In the genomic region with DNA sequence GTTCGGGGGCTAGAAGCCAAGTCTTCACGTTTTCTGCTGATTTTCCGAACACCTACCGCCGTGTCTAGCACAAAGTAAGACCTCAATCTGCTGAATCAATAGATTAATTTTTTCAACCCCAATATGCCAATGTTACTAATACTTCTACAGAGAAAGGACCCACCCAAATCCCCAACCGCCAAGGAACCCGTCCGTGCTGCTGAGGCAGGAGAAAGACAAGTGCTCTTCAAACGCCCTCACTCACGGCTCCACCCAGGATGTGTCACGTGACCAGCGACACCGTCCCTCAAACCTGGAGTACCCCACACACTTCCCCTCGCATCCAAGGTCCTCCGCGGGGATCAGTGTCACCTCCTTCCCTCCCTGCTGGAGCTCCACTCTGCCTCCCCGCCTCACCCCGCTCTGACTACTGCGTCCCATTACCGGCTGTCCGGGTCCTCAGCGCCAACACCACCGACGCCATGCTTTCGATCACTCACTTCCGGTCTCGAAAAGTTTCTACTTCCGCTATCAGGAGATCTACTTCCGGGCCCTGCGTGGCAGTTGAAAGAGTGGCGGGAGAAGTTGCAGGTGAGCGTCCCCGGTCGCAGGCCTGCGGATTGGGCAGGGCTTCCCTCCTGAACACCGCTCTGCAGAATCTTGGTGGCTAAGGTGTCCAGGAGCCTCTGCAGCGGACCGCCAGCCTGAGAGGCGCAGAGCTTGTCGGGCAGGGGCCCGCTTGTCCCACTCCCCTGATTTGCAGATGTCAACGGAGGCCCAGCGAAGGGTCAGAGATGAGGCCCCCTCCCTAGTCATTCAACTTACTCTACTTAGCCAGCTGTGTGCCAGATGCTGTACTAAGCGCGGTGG, we compare ENCODE assay signal across 8 cellular contexts. TPM values are rescaled to one million over a fixed set of nuclear protein-coding genes. Genes with fewer than 3 reads are reported as not detected.
DNase-seq lines count a peak whose midpoint lies in the region; ATAC-seq, FAIRE-seq and TF ChIP-seq lines count a peak whose summit lies in the region.

A gene with protein sequence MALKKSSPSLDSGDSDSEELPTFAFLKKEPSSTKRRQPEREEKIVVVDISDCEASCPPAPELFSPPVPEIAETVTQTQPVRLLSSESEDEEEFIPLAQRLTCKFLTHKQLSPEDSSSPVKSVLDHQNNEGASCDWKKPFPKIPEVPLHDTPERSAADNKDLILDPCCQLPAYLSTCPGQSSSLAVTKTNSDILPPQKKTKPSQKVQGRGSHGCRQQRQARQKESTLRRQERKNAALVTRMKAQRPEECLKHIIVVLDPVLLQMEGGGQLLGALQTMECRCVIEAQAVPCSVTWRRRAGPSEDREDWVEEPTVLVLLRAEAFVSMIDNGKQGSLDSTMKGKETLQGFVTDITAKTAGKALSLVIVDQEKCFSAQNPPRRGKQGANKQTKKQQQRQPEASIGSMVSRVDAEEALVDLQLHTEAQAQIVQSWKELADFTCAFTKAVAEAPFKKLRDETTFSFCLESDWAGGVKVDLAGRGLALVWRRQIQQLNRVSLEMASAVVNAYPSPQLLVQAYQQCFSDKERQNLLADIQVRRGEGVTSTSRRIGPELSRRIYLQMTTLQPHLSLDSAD (plus strand): TSS at position 522 of the 849 bp plus-strand sequence. CDS start 1,980 bp downstream, outside the sequence.
MRPL27 (minus strand) TSS at position 477 of the 849 bp plus-strand sequence; CDS start at position 463, 14 bp downstream.

- H3K23ac ChIP-seq in H1 (ENCODE audit: insufficient read length) (no peak within 1 kb of the TSS), mesendoderm (ENCODE audit: low read length) (peak within 1 kb of the TSS; percentile 19)

- H3K4me2 ChIP-seq in H1 (ENCODE audit: insufficient read depth in 1 of 2, low read depth in 2 of 2, low read length in 2 of 2), result peak within 1 kb of the TSS; percentile 61 to 79
- peak within 1 kb of the TSS; percentile 98 for H3K4me2 ChIP-seq in mesendoderm (ENCODE audit: low read length)

- 3% methylated on average over 45 of the region's 45 CpGs; no CpG with 5 or more reads in 1 of the 2 experiments for WGBS in H1 (ENCODE audit: extremely low coverage in 1 of 2, insufficient coverage in 1 of 2, insufficient read length in 1 of 2, insufficient replicate concordance in 2 of 2, low coverage in 1 of 2, low lambda C conversion rate in 2 of 2, missing lambda C conversion rate in 1 of 2), 2 experiments
- WGBS in mesendoderm (ENCODE audit: extremely low coverage, insufficient coverage, low lambda C conversion rate), result no CpG with 5 or more reads among the region's 45 CpGs

- H2BK15ac ChIP-seq in H1 (ENCODE audit: low read length) (peak within 1 kb of the TSS; percentile 99; the same call in 1 of the 2 replicates), mesendoderm (replicated peaks; ENCODE audit: low read depth) (no peak within 1 kb of the TSS)

- H2BK20ac ChIP-seq in H1 (ENCODE audit: low read length), result peak within 1 kb of the TSS; percentile 95; the same call in 1 of the 2 replicates

- H3K56ac ChIP-seq in H1 (replicated peaks; ENCODE audit: insufficient read length, low read depth, low read length), result peak within 1 kb of the TSS; percentile 82
- peak within 1 kb of the TSS; percentile 99 for H3K56ac ChIP-seq in mesendoderm (ENCODE audit: low read length)

- peak; percentile 90 to 94 (median 90) for DNase-seq in CD4-positive, alpha-beta memory T cell
- DNase-seq in HS-5 (ENCODE audit: low read depth), result peak; percentile 85
- DNase-seq in NOMO-1 (lab: John Stamatoyannopoulos, UW; ENCODE audit: unreplicated experiment in 2 of 2), result peak; percentile 89 to 94
- peak; percentile 36 to 86 for DNase-seq in H1 (ENCODE audit: low read depth in 1 of 2, low spot score in 2 of 2)
- DNase-seq in mesendoderm, result peak; percentile 95
- peak; percentile 73 for DNase-seq in stimulated activated CD8-positive, alpha-beta memory T cell treated with anti-CD3 and anti-CD28 coated beads, Interleukin-15, amount 100 ng/mL, for 1 hour (ENCODE audit: low read depth)

- no peaks in the 10 kb centered on the region for H3K27me3 ChIP-seq in CD4-positive, alpha-beta memory T cell (ENCODE audit: insufficient read depth, low read length)
- H3K27me3 ChIP-seq in H1 (replicated peaks in 1 of 4; ENCODE audit: control insufficient read depth in 3 of 4, extremely low read depth in 1 of 4, insufficient read depth in 3 of 4, low read length in 3 of 4) (no peaks in the 10 kb centered on the region), mesendoderm (ENCODE audit: insufficient read depth, low read length, poor library complexity) (no peaks in the 10 kb centered on the region)

- intact Hi-C loops in CD4-positive, alpha-beta memory T cell (cut with micrococcal nuclease), result loop anchor here (1.0 to 2.0 kb wide), 3 partner anchors 11 to 27 kb away; partner anchors contain the start of genes LRRC59 and XYLT2

- H3K4me1 ChIP-seq in CD4-positive, alpha-beta memory T cell (ENCODE audit: insufficient read depth, low read length), result peaks cover 16% of the 10 kb centered on the region
- peaks cover 0 to 9% (median under 1%) of the 10 kb centered on the region in 4 experiments; a peak in 2 of 7 replicates for H3K4me1 ChIP-seq in H1 (replicated peaks in 1 of 4; ENCODE audit: control insufficient read depth in 3 of 4, insufficient read depth in 4 of 4, low read length in 3 of 4)
- H3K4me1 ChIP-seq in mesendoderm (ENCODE audit: control insufficient read depth, low read depth, low read length), result no peaks in the 10 kb centered on the region

- ATAC-seq in GM19463 (IDR thresholded peaks at IDR 0.05; ENCODE audit: unreplicated experiment), result peak; percentile 89

- TF ChIP-seq POLR2A in H1 (IDR thresholded peaks at IDR 0.05; ENCODE audit: control extremely low read depth in 1 of 2, low read depth in 2 of 2, low read length in 2 of 2), result peak; percentile 63 to 92

- no peak for TF ChIP-seq RAD21 in H1 (IDR thresholded peaks at IDR 0.05 in 1 of 2, conservative IDR thresholded peaks at IDR 0.05 in 1 of 2; ENCODE audit: low read depth in 2 of 2, low read length in 2 of 2)

- peaks cover 4% of the 10 kb centered on the region; the same call in 1 of the 2 replicates for H3K23me2 ChIP-seq in H1 (ENCODE audit: low read depth, low read length)

- TF ChIP-seq CTCF in H1 (IDR thresholded peaks at IDR 0.05; ENCODE audit: control extremely low read depth in 1 of 3, insufficient read depth in 1 of 3, low read depth in 1 of 3, low read length in 3 of 3), result no peak

- H3K18ac ChIP-seq in H1 (ENCODE audit: extremely low read depth, low read length) (peak within 1 kb of the TSS; percentile 100), mesendoderm (ENCODE audit: low read length) (peak within 1 kb of the TSS; percentile 75)

- 0 out of 3 replicates have a peak, but pooled peaks of 1 of the 2 experiments have one; percentile 9 for TF ChIP-seq EP300 in H1 (IDR thresholded peaks at IDR 0.05; ENCODE audit: borderline replicate concordance in 1 of 2, low read depth in 2 of 2, low read length in 2 of 2)

- peaks cover 26% of the 10 kb centered on the region for H3K36me3 ChIP-seq in CD4-positive, alpha-beta memory T cell (ENCODE audit: insufficient read depth, low read length)
- H3K36me3 ChIP-seq in H1 (ENCODE audit: control insufficient read depth in 2 of 4, insufficient read depth in 4 of 4, low read length in 3 of 4), result peaks cover 7 to 29% (median 19%) of the 10 kb centered on the region in 4 experiments; a peak in 7 of 8 replicates
- peaks cover 9% of the 10 kb centered on the region for H3K36me3 ChIP-seq in mesendoderm (ENCODE audit: control insufficient read depth, insufficient read depth, low read length)

- no peaks in the 10 kb centered on the region for H3K27me3 Mint-ChIP-seq in CD4-positive, alpha-beta memory T cell

- H4K20me1 ChIP-seq in H1 (replicated peaks in 1 of 2; ENCODE audit: control insufficient read depth in 1 of 2, insufficient read depth in 2 of 2, low read length in 2 of 2), result peaks cover 2 to 4% of the 10 kb centered on the region in 2 experiments

- H3K27ac ChIP-seq in CD4-positive, alpha-beta memory T cell (ENCODE audit: low read depth, low read length), result peak within 1 kb of the TSS; percentile 98
- H3K27ac ChIP-seq in H1 (ENCODE audit: low read depth, low read length) (peak within 1 kb of the TSS; percentile 97), mesendoderm (ENCODE audit: low read depth, low read length) (peak within 1 kb of the TSS; percentile 45)

- peak within 1 kb of the TSS; percentile 96 to 100 for H3K4me3 ChIP-seq in CD4-positive, alpha-beta memory T cell (ENCODE audit: low read length in 2 of 2)
- H3K4me3 ChIP-seq in H1 (ENCODE audit: extremely low read depth in 1 of 4, insufficient read depth in 2 of 4, low read depth in 3 of 4, low read length in 4 of 4), result peak within 1 kb of the TSS; percentile 86 to 97 (median 92)
- peak within 1 kb of the TSS; percentile 89 for H3K4me3 ChIP-seq in mesendoderm (ENCODE audit: low read length)

- H4K5ac ChIP-seq in H1 (ENCODE audit: insufficient read length, low read depth, low read length), result peak within 1 kb of the TSS; percentile 99
- no peak within 1 kb of the TSS for H4K5ac ChIP-seq in mesendoderm (ENCODE audit: low read length)

- H3K79me1 ChIP-seq in H1 (ENCODE audit: low read depth, low read length) (no peaks in the 10 kb centered on the region; the same call in 1 of the 2 replicates), mesendoderm (ENCODE audit: low read length) (peaks cover 14% of the 10 kb centered on the region)

- H2AK5ac ChIP-seq in H1 (ENCODE audit: low read depth, low read length) (no peak within 1 kb of the TSS), mesendoderm (ENCODE audit: low read length) (peak within 1 kb of the TSS; percentile 34)

- no peak within 1 kb of the TSS for H3K14ac ChIP-seq in H1 (ENCODE audit: insufficient read length)

- POLR2A ChIA-PET in CD4-positive, alpha-beta memory T cell (lab: Charles Lee; ENCODE audit: partially characterized antibody), result interaction anchor here (0.8 to 4.2 kb wide), 6 partner anchors 9 to 188 kb away, joined by 3 to 44 read pairs (median 7); partner anchors contain the start of genes CACNA1G, LRRC59 and XYLT2
- POLR2A ChIA-PET in activated CD8-positive, alpha-beta memory T cell treated with anti-CD3 and anti-CD28 coated beads for 36 hours (lab: Charles Lee), result interaction anchor here (1.0 to 1.3 kb wide), 4 partner anchors 11 to 169 kb away, joined by 3 to 8 read pairs (median 4); partner anchors contain the start of gene XYLT2
- POLR2A ChIA-PET in H1 (lab: Charles Lee; ENCODE audit: partially characterized antibody), result interaction anchor here (0.6 to 27.4 kb wide), 4 partner anchors 6 to 67 kb away, joined by 3 to 313 read pairs (median 158); partner anchors contain the start of genes LRRC59 and MRPL27 and of another gene

- no peak within 1 kb of the TSS for H2BK120ac ChIP-seq in H1 (replicated peaks; ENCODE audit: low read depth, low read length)
- peak within 1 kb of the TSS; percentile 18 for H2BK120ac ChIP-seq in mesendoderm (ENCODE audit: low read depth, low read length)

- peak within 1 kb of the TSS; percentile 98 for H2BK12ac ChIP-seq in H1 (ENCODE audit: low read depth, low read length)

- H4K8ac ChIP-seq in H1 (ENCODE audit: extremely low read depth, insufficient read depth, low read length), result peak within 1 kb of the TSS; percentile 96
- H4K8ac ChIP-seq in mesendoderm (ENCODE audit: low read depth, low read length), result peak within 1 kb of the TSS; percentile 98

- H3K4ac ChIP-seq in H1 (replicated peaks; ENCODE audit: insufficient read length, low read depth, low read length) (no peak within 1 kb of the TSS), mesendoderm (ENCODE audit: low read depth, low read length) (peak within 1 kb of the TSS; percentile 47)

- no peaks in the 10 kb centered on the region for H3K9me3 ChIP-seq in CD4-positive, alpha-beta memory T cell (ENCODE audit: control insufficient read depth in 1 of 2, low read length in 2 of 2)
- H3K9me3 ChIP-seq in H1 (ENCODE audit: insufficient read depth in 2 of 2, low read depth in 1 of 2, low read length in 1 of 2), result no peaks in the 10 kb centered on the region

- FAIRE-seq in H1 (lab: Jason Lieb, UNC), result peak; percentile 32

- H3K4me3 Mint-ChIP-seq in CD4-positive, alpha-beta memory T cell, result peak within 1 kb of the TSS; percentile 99 to 100 (median 100)

- CTCF ChIA-PET in CD4-positive, alpha-beta memory T cell (lab: Charles Lee; ENCODE audit: partially characterized antibody), result interaction anchor here (1.1 to 5.9 kb wide), 3 partner anchors 11 to 24 kb away, joined by 3 to 52 read pairs (median 38); partner anchors contain the start of gene LRRC59
- CTCF ChIA-PET in activated CD8-positive, alpha-beta memory T cell treated with anti-CD3 and anti-CD28 coated beads for 36 hours (lab: Charles Lee), result interaction anchor here (0.9 to 3.4 kb wide), 4 partner anchors 8 to 25 kb away, joined by 3 to 16 read pairs (median 4); partner anchors contain the start of gene LRRC59
- CTCF ChIA-PET in H1 (lab: Charles Lee; ENCODE audit: partially characterized antibody), result interaction anchor here (1.0 to 3.3 kb wide), 4 partner anchors 11 to 163 kb away, joined by 3 to 15 read pairs (median 8); partner anchors contain the start of gene LRRC59

- H2AFZ ChIP-seq in H1 (ENCODE audit: low read length), result peak within 1 kb of the TSS; percentile 99

- H3K9me3 Mint-ChIP-seq in CD4-positive, alpha-beta memory T cell, result no peaks in the 10 kb centered on the region

- H3K36me3 Mint-ChIP-seq in CD4-positive, alpha-beta memory T cell, result peaks cover 19 to 36% of the 10 kb centered on the region in 2 donors

- H4K91ac ChIP-seq in H1 (replicated peaks; ENCODE audit: insufficient read length, low read length), result peak within 1 kb of the TSS; percentile 99

- H3K79me2 ChIP-seq in H1 (ENCODE audit: control insufficient read depth in 1 of 2, insufficient read depth in 2 of 2, low read length in 2 of 2), result peaks cover 0 to 17% of the 10 kb centered on the region in 2 experiments; a peak in 2 of 4 replicates
- peaks cover 14% of the 10 kb centered on the region for H3K79me2 ChIP-seq in mesendoderm (ENCODE audit: control insufficient read depth, insufficient read depth, low read length)

- peak within 1 kb of the TSS; percentile 55 to 96 (median 94) for H3K9ac ChIP-seq in H1 (replicated peaks in 1 of 4; ENCODE audit: extremely low read depth in 1 of 4, low read depth in 3 of 4, low read length in 3 of 4)
- peak within 1 kb of the TSS; percentile 89 for H3K9ac ChIP-seq in mesendoderm (ENCODE audit: low read length)

- peak within 1 kb of the TSS; percentile 100 for H2BK5ac ChIP-seq in H1 (ENCODE audit: low read depth, low read length)
- H2BK5ac ChIP-seq in mesendoderm (ENCODE audit: low read length), result peak within 1 kb of the TSS; percentile 68

- H3K27ac Mint-ChIP-seq in CD4-positive, alpha-beta memory T cell, result peak within 1 kb of the TSS; percentile 95 to 100 (median 100)

- peaks cover 15 to 29% (median 20%) of the 10 kb centered on the region in 4 donors for H3K4me1 Mint-ChIP-seq in CD4-positive, alpha-beta memory T cell

RNA-seq across cellular contexts. Expression of the first gene that starts in this region (rescaled TPM):
- total RNA-seq in CD4-positive, alpha-beta memory T cell, result under 1 TPM; 0.41 to 0.89 TPM
- polyA plus RNA-seq in CD4-positive, alpha-beta memory T cell, result under 1 TPM in 1 of 2 donors, not detected in 1; 0.13 TPM
- total RNA-seq in activated CD8-positive, alpha-beta memory T cell treated with anti-CD3 and anti-CD28 coated beads for 36 hours, result 10 to 100 TPM; 28.1 to 30.4 TPM
- total RNA-seq in H1 (2021; fragmentation: NEBNext Ultra II Directional; extraction: Animal tissue kit (Norgen Biotek cat#: 25700)), result 13.3 and 13.9 TPM in 2 replicates
- polyA plus RNA-seq in H1 (2011; rRNA removed), result 13.9 and 16.3 TPM in 2 replicates
- 23.2 TPM for polyA plus RNA-seq in H1 (2011; cell fraction: cytosol; rRNA removed)
- polyA plus RNA-seq in H1 (2011; cell fraction: nucleus; rRNA removed), result 62.4 TPM
- 19.3 to 29.0 TPM (median 22.2 TPM) in 4 replicates for polyA plus RNA-seq in H1 (2012, experiment 1 of 2)
- polyA plus RNA-seq in H1 (2012, experiment 2 of 2), result 4.9 TPM
- 14.5 TPM for polyA plus RNA-seq in H1 (2013, experiment 1 of 2)
- 12.3 TPM for polyA plus RNA-seq in H1 (2013, experiment 2 of 2)
- 16.0 and 17.8 TPM in 2 replicates for polyA minus RNA-seq in H1 (2011; rRNA and poly(A)+ RNA removed)
- 12.3 TPM for polyA minus RNA-seq in H1 (2011; cell fraction: cytosol; rRNA and poly(A)+ RNA removed)
- polyA minus RNA-seq in H1 (2011; cell fraction: nucleus; rRNA and poly(A)+ RNA removed), result 28.1 TPM
- 7.3 TPM for polyA plus RNA-seq in mesendoderm (2013, experiment 1 of 2)
- polyA plus RNA-seq in mesendoderm (2013, experiment 2 of 2), result 7.1 TPM

RNA-seq across cellular contexts. Expression of gene MRPL27, which starts in this region (rescaled TPM):
- 10 to 100 TPM; 30.0 to 32.9 TPM for total RNA-seq in CD4-positive, alpha-beta memory T cell
- polyA plus RNA-seq in CD4-positive, alpha-beta memory T cell, result 10 to 100 TPM; 38.4 to 55.8 TPM
- total RNA-seq in activated CD8-positive, alpha-beta memory T cell treated with anti-CD3 and anti-CD28 coated beads for 36 hours, result 10 to 100 TPM; 76.4 to 84.6 TPM
- total RNA-seq in H1 (2021; fragmentation: NEBNext Ultra II Directional; extraction: Animal tissue kit (Norgen Biotek cat#: 25700)), result 75.6 and 82.6 TPM in 2 replicates
- polyA plus RNA-seq in H1 (2011; rRNA removed), result 109 and 135 TPM in 2 replicates
- 155 TPM for polyA plus RNA-seq in H1 (2011; cell fraction: cytosol; rRNA removed)
- polyA plus RNA-seq in H1 (2011; cell fraction: nucleus; rRNA removed), result 67.9 TPM
- polyA plus RNA-seq in H1 (2012, experiment 1 of 2), result 130 to 159 TPM (median 138 TPM) in 4 replicates
- 95.2 TPM for polyA plus RNA-seq in H1 (2012, experiment 2 of 2)
- 54.9 TPM for polyA plus RNA-seq in H1 (2013, experiment 1 of 2)
- 60.3 TPM for polyA plus RNA-seq in H1 (2013, experiment 2 of 2)
- polyA minus RNA-seq in H1 (2011; rRNA and poly(A)+ RNA removed), result 55.9 and 75.0 TPM in 2 replicates
- polyA minus RNA-seq in H1 (2011; cell fraction: cytosol; rRNA and poly(A)+ RNA removed), result 33.5 TPM
- polyA minus RNA-seq in H1 (2011; cell fraction: nucleus; rRNA and poly(A)+ RNA removed), result 41.1 TPM
- polyA plus RNA-seq in mesendoderm (2013, experiment 1 of 2), result 99.9 TPM
- polyA plus RNA-seq in mesendoderm (2013, experiment 2 of 2), result 99.9 TPM

Comparison
In these comparisons a context has a peak if more than half of its experiments do, and no peak if none do; other contexts are left out.
1. Peak in every context shown above with its lines: DNase-seq, ATAC-seq, H3K4me3 ChIP-seq and H3K27ac ChIP-seq.
2. RNA of the first gene that starts in this region (polyA plus RNA-seq): 4.9 to 62.4 TPM in H1; 0.13 TPM in CD4-positive, alpha-beta memory T cell; every median in the first group is over 4 times any median in the second.
3. H3K27ac ChIP-seq: peak in every context shown above with its lines; median percentile 98 in CD4-positive, alpha-beta memory T cell; 97 in H1; 45 in mesendoderm.